ENCODE assay signal across 22 cellular contexts in genomic region chr11:28132541-28132940, GRCh38. TPM values are rescaled to one million over a fixed set of nuclear protein-coding genes. Genes with fewer than 3 reads are reported as not detected.
DNase-seq lines count a peak whose midpoint lies in the region; ATAC-seq, FAIRE-seq and TF ChIP-seq lines count a peak whose summit lies in the region.
"Had no signal": no experiment of that assay in that cellular context is flagged by ENCODE, and none has a peak within 500 bp of the region (broad histone marks: within the 10 kb centered on the region; RNA-seq: fewer than 3 reads in every experiment).

No MANE protein-coding gene starts in this region.

- H3K27ac ChIP-seq in kidney (ENCODE audit: low read depth in 2 of 2, low read length in 2 of 2) (no peak overlapping the region), left lung (no peak overlapping the region)
- H3K27ac ChIP-seq: A549, HL-60, Peyer's patch had no signal

- H3K36me3 ChIP-seq in kidney (ENCODE audit: control insufficient read depth in 1 of 2, insufficient read depth in 2 of 2, low read length in 2 of 2): no peaks in the 10 kb centered on the region
- H3K36me3 ChIP-seq in left lung: peaks cover 0 to 22% of the 10 kb centered on the region in 2 donors

- H3K4me3 ChIP-seq in kidney (ENCODE audit: low read length in 2 of 2) (no peak overlapping the region), left lung (no peak overlapping the region)
- H3K4me3 ChIP-seq: A549, Peyer's patch had no signal

- TF ChIP-seq CTCF in kidney (IDR thresholded peaks at IDR 0.05; ENCODE audit: borderline replicate concordance, extremely low read depth, insufficient read depth) (no peak), left lung (IDR thresholded peaks at IDR 0.05) (no peak)

- DNase-seq in GM03348 (ENCODE audit: low spot score) (peak; percentile 13), fibroblast of gingiva (ENCODE audit: low read depth) (peak; percentile 65), kidney (no peak), posterior vena cava (ENCODE audit: low spot score) (no peak), left lung (no peak)
- DNase-seq in activated T-cell treated with anti-CD3 and anti-CD28 coated beads, Interleukin-2, amount 50 U/mL, for 1 hour: no peak
- DNase-seq: CD4-positive, CD25-positive, alpha-beta regulatory T cell; DMS79; GOT3; KG1; NCI-H1694; NCI-H2081; NCI-H2171 treated with DMSO at 0.1 percent for 48 hours; NCI-H524 treated with DMSO at 0.1 percent for 48 hours; NCI-H82; Peyer's patch had no signal

- ATAC-seq in HG03520 (IDR thresholded peaks at IDR 0.05; ENCODE audit: unreplicated experiment) (no peak), left lung (no peak)
- ATAC-seq: A549, HepG2 had no signal

- H3K4me1 ChIP-seq in kidney (ENCODE audit: control insufficient read depth in 1 of 2, insufficient read depth in 1 of 2, low read depth in 1 of 2, low read length in 2 of 2): no peaks in the 10 kb centered on the region
- no peaks in the 10 kb centered on the region for H3K4me1 ChIP-seq in left lung
- H3K4me1 ChIP-seq: A549, Peyer's patch had no signal

- peak; percentile 25 for FAIRE-seq in TTC549 (lab: Jason Lieb, UNC)
- peak; percentile 35 for FAIRE-seq in kidney (lab: Jason Lieb, UNC)
- FAIRE-seq: GM12891, HepG2 had no signal

- no peak overlapping the region for H3K9ac ChIP-seq in kidney (ENCODE audit: low read length in 2 of 2)

- no peaks in the 10 kb centered on the region for H3K27me3 ChIP-seq in left lung
- H3K27me3 ChIP-seq: Peyer's patch had no signal

- intact Hi-C loops in kidney (cut with DNase I): no loop called here
- intact Hi-C loops in posterior vena cava (cut with DNase I): no loop called here
- intact Hi-C loops in left lung (cut with DNase I): no loop called here

- H3K9me3 ChIP-seq in kidney (ENCODE audit: control insufficient read depth in 1 of 2, low read length in 2 of 2) (no peaks in the 10 kb centered on the region), left lung (peaks cover 0 to 12% of the 10 kb centered on the region in 2 donors)
- H3K9me3 ChIP-seq: A549, Peyer's patch had no signal

RNA-seq across cellular contexts. Expression of gene METTL15, which starts 24.4 kb away (rescaled TPM):
- total RNA-seq in kidney (14.7 TPM), posterior vena cava (10 to 100 TPM; 17.1 to 17.6 TPM), left lung (10 to 100 TPM in 1 of 2 donors, 1 to 10 TPM in 1; 9.6 to 14.9 TPM)
- 6.4 TPM for polyA plus RNA-seq in kidney (ENCODE audit: insufficient read depth, low read depth, low replicate concordance)

RNA-seq across cellular contexts. Expression of gene KIF18A, which starts 24.6 kb away (rescaled TPM):
- total RNA-seq in kidney: 0.50 TPM
- polyA plus RNA-seq in kidney (ENCODE audit: insufficient read depth, low read depth, low replicate concordance): 0.39 TPM
- 1 to 10 TPM; 1.7 to 4.2 TPM for total RNA-seq in posterior vena cava
- 1 to 10 TPM; 4.2 to 5.0 TPM for total RNA-seq in left lung

Comparison
In these comparisons a context has a peak if more than half of its experiments do, and no peak if none do; other contexts are left out.
1. DNase-seq: peak in GM03348 (single experiment) and fibroblast of gingiva (single experiment); none in kidney (single experiment), posterior vena cava (single experiment), activated T-cell treated with anti-CD3 and anti-CD28 coated beads, Interleukin-2, amount 50 U/mL, for 1 hour (single experiment) and left lung (0 of 2).